ENCODE assay signal across 14 cellular contexts in genomic region chrX:2351321-2351720, GRCh38.
DNase-seq lines count a peak whose midpoint lies in the region; ATAC-seq, FAIRE-seq and TF ChIP-seq lines count a peak whose summit lies in the region.
"Had no signal": no experiment of that assay in that cellular context is flagged by ENCODE, and none has a peak within 500 bp of the region (broad histone marks: within the 10 kb centered on the region; RNA-seq: fewer than 3 reads in every experiment).

No MANE protein-coding gene starts in this region.

- H3K4me2 ChIP-seq in skeletal muscle satellite cell (ENCODE audit: low read length): peak overlapping the region; percentile 46

- no peaks in the 10 kb centered on the region for H3K27me3 Mint-ChIP-seq in activated T-helper 1 cell treated with anti-CD3 and anti-CD28 coated beads, Interleukin-12 subunit alpha, Interleukin-12 subunit beta, Interleukin-2, Interleukin-4 antibody, amounts not matched to agents 30 ng/mL and 10 ng/mL and 1 ng/mL, durations not matched to agents 14 hours and 24 hours and 36 hours (ENCODE audit: insufficient read depth)

- no peaks in the 10 kb centered on the region for H3K9me3 ChIP-seq in skeletal muscle satellite cell (replicated peaks; ENCODE audit: low read length)
- H3K9me3 ChIP-seq: colonic mucosa, Peyer's patch had no signal

- no peak overlapping the region for H3K27ac Mint-ChIP-seq in activated T-helper 1 cell treated with anti-CD3 and anti-CD28 coated beads, Interleukin-12 subunit alpha, Interleukin-12 subunit beta, Interleukin-2, Interleukin-4 antibody, amounts not matched to agents 30 ng/mL and 10 ng/mL and 1 ng/mL, durations not matched to agents 14 hours and 24 hours and 36 hours
- H3K27ac Mint-ChIP-seq: activated T-helper 2 cell treated with anti-CD3 and anti-CD28 coated beads, Interferon-gamma antibody, Interleukin-2, Interleukin-4, amounts not matched to agents 10 μg/mL and 5 μg/mL and 100 μg/mL, durations not matched to agents 14 hours and 24 hours and 36 hours had no signal

- H3K4me3 ChIP-seq in foreskin fibroblast (ENCODE audit: low read depth in 1 of 2, low read length in 2 of 2): no peak overlapping the region
- peak overlapping the region; percentile 24 for H3K4me3 ChIP-seq in skeletal muscle satellite cell (ENCODE audit: low read length)
- H3K4me3 ChIP-seq: colonic mucosa, K562, Peyer's patch, skin epidermis had no signal

- ATAC-seq in SK-N-SH treated with all-trans-retinoic acid at 6 μM for 48 hours (peak; percentile 88), HG02763 (IDR thresholded peaks at IDR 0.05; ENCODE audit: unreplicated experiment) (no peak), HG02759 (IDR thresholded peaks at IDR 0.05; ENCODE audit: unreplicated experiment) (no peak)

- peaks cover 21% of the 10 kb centered on the region for H3K4me1 ChIP-seq in skeletal muscle satellite cell (ENCODE audit: control insufficient read depth, insufficient read depth, low read length)
- H3K4me1 ChIP-seq: colonic mucosa, Peyer's patch had no signal

- no peak for DNase-seq in GM18507 (ENCODE audit: extremely low spot score, insufficient read length, low read depth)
- peak; percentile 93 to 96 for DNase-seq in foreskin fibroblast
- no peak for DNase-seq in NOMO-1 treated with DMSO at 0.1 percent for 48 hours (lab: John Stamatoyannopoulos, UW; ENCODE audit: unreplicated experiment)
- no peak for DNase-seq in activated T-helper 1 cell treated with anti-CD3 and anti-CD28 coated beads, Interleukin-12 subunit alpha, Interleukin-12 subunit beta, Interleukin-2, Interleukin-4 antibody, amounts not matched to agents 30 ng/mL and 10 ng/mL and 1 ng/mL, durations not matched to agents 14 hours and 24 hours and 36 hours (ENCODE audit: low spot score)
- DNase-seq: colonic mucosa, Peyer's patch, WERI-Rb-1 had no signal

- FAIRE-seq in GM18507 (lab: Jason Lieb, UNC): peak; percentile 29

- peak overlapping the region; percentile 47 for H3K9ac ChIP-seq in skeletal muscle satellite cell (ENCODE audit: low read depth, low read length)

- H3K36me3 Mint-ChIP-seq in activated T-helper 1 cell treated with anti-CD3 and anti-CD28 coated beads, Interleukin-12 subunit alpha, Interleukin-12 subunit beta, Interleukin-2, Interleukin-4 antibody, amounts not matched to agents 30 ng/mL and 10 ng/mL and 1 ng/mL, durations not matched to agents 14 hours and 24 hours and 36 hours (ENCODE audit: low read depth): peaks cover 13% of the 10 kb centered on the region

- peaks cover 22% of the 10 kb centered on the region for H3K9me3 Mint-ChIP-seq in activated T-helper 1 cell treated with anti-CD3 and anti-CD28 coated beads, Interleukin-12 subunit alpha, Interleukin-12 subunit beta, Interleukin-2, Interleukin-4 antibody, amounts not matched to agents 30 ng/mL and 10 ng/mL and 1 ng/mL, durations not matched to agents 14 hours and 24 hours and 36 hours

- H3K4me3 Mint-ChIP-seq in activated T-helper 1 cell treated with anti-CD3 and anti-CD28 coated beads, Interleukin-12 subunit alpha, Interleukin-12 subunit beta, Interleukin-2, Interleukin-4 antibody, amounts not matched to agents 30 ng/mL and 10 ng/mL and 1 ng/mL, durations not matched to agents 14 hours and 24 hours and 36 hours: no peak overlapping the region

- intact Hi-C loops in activated T-helper 1 cell treated with anti-CD3 and anti-CD28 coated beads, Interleukin-12 subunit alpha, Interleukin-12 subunit beta, Interleukin-2, Interleukin-4 antibody, amounts not matched to agents 30 ng/mL and 10 ng/mL and 1 ng/mL, durations not matched to agents 14 hours and 24 hours and 36 hours (cut with micrococcal nuclease): no loop called here

- H3K27me3 ChIP-seq in skeletal muscle satellite cell (ENCODE audit: control insufficient read depth, insufficient read depth, low read length): no peaks in the 10 kb centered on the region
- H3K27me3 ChIP-seq: colonic mucosa, Peyer's patch had no signal

- TF ChIP-seq CTCF in foreskin fibroblast (IDR thresholded peaks at IDR 0.05; ENCODE audit: low read depth, low read length): no peak

- no peaks in the 10 kb centered on the region for H3K4me1 Mint-ChIP-seq in activated T-helper 1 cell treated with anti-CD3 and anti-CD28 coated beads, Interleukin-12 subunit alpha, Interleukin-12 subunit beta, Interleukin-2, Interleukin-4 antibody, amounts not matched to agents 30 ng/mL and 10 ng/mL and 1 ng/mL, durations not matched to agents 14 hours and 24 hours and 36 hours (ENCODE audit: low read depth)

- no peaks in the 10 kb centered on the region for H3K36me3 ChIP-seq in skeletal muscle satellite cell (ENCODE audit: insufficient read depth, low read length)
- H3K36me3 ChIP-seq: colonic mucosa, Peyer's patch had no signal

TF ChIP-seq in SK-N-SH treated with all-trans-retinoic acid at 6 μM for 48 hours, 23 proteins besides CTCF, POLR2A, EP300 and RAD21:
- TF ChIP-seq ESRRG (CRISPR knock-in tag; IDR thresholded peaks at IDR 0.05): no peak
- no peak for TF ChIP-seq CREB5 (CRISPR knock-in tag; IDR thresholded peaks at IDR 0.05; ENCODE audit: low read depth)
- no peak for TF ChIP-seq SNAI2 (CRISPR knock-in tag; IDR thresholded peaks at IDR 0.05)
- no peak for TF ChIP-seq ZNF70 (CRISPR knock-in tag; IDR thresholded peaks at IDR 0.05)
- TF ChIP-seq CSDC2 (CRISPR knock-in tag; IDR thresholded peaks at IDR 0.05): no peak
- no peak for TF ChIP-seq ZNF8 (CRISPR knock-in tag; IDR thresholded peaks at IDR 0.05)
- TF ChIP-seq ZNF565 (CRISPR knock-in tag; conservative IDR thresholded peaks at IDR 0.05; ENCODE audit: low read depth): no peak
- TF ChIP-seq ZFP3 (CRISPR knock-in tag; IDR thresholded peaks at IDR 0.05): no peak
- no peak for TF ChIP-seq RARB (CRISPR knock-in tag; IDR thresholded peaks at IDR 0.05)
- no peak for TF ChIP-seq ZFP30 (CRISPR knock-in tag; IDR thresholded peaks at IDR 0.05)
- no peak for TF ChIP-seq ISL1 (CRISPR knock-in tag; IDR thresholded peaks at IDR 0.05)
- no peak for TF ChIP-seq BACH2 (CRISPR knock-in tag; IDR thresholded peaks at IDR 0.05; ENCODE audit: borderline replicate concordance)
- no peak for TF ChIP-seq ZC3H10 (CRISPR knock-in tag; IDR thresholded peaks at IDR 0.05)
- no peak for TF ChIP-seq PATZ1 (CRISPR knock-in tag; IDR thresholded peaks at IDR 0.05; ENCODE audit: borderline replicate concordance)
- no peak for TF ChIP-seq ARNTL (CRISPR knock-in tag; IDR thresholded peaks at IDR 0.05; ENCODE audit: borderline replicate concordance, low read depth)
- no peak for TF ChIP-seq TOX (CRISPR knock-in tag; IDR thresholded peaks at IDR 0.05; ENCODE audit: borderline replicate concordance)
- no peak for TF ChIP-seq CSRNP3 (CRISPR knock-in tag; IDR thresholded peaks at IDR 0.05)
- TF ChIP-seq OSR1 (CRISPR knock-in tag; IDR thresholded peaks at IDR 0.05): no peak
- TF ChIP-seq GLIS3 (CRISPR knock-in tag; IDR thresholded peaks at IDR 0.05): no peak
- no peak for TF ChIP-seq PPARA (CRISPR knock-in tag; IDR thresholded peaks at IDR 0.05; ENCODE audit: borderline replicate concordance)

Comparison
In these comparisons a context has a peak if more than half of its experiments do, and no peak if none do; other contexts are left out.
1. DNase-seq: peak in foreskin fibroblast (2 of 2); none in GM18507 (single experiment), NOMO-1 treated with DMSO at 0.1 percent for 48 hours (single experiment) and activated T-helper 1 cell treated with anti-CD3 and anti-CD28 coated beads, Interleukin-12 subunit alpha, Interleukin-12 subunit beta, Interleukin-2, Interleukin-4 antibody, amounts not matched to agents 30 ng/mL and 10 ng/mL and 1 ng/mL, durations not matched to agents 14 hours and 24 hours and 36 hours (single experiment).